ENCODE assay signal across 17 cellular contexts in the genomic region with DNA sequence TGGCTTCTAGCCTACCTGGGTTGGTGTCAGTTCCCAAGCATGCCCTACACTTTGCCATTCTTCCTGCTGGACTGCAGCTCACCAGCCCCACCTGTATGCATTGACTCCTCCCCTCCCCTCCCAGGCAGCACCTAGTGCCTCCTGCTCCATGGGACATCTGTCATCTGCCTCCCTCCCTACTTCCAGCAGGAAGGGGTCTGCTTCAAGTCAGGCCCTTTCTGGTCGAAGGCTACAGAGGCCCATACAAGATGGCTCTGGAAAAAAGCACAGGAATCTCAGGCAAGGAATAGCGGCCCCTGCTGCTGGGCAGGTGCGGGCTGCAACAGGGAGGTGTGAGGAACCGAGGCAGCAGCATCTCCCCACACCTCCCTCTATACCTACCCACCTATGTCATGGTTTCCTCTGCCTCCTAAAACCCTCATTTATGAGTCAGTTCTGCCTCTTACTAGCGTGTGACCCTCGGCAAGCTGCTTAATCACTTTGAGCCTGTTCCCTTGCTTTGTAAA. TPM values are rescaled to one million over a fixed set of nuclear protein-coding genes. Genes with fewer than 3 reads are reported as not detected.
DNase-seq lines count a peak whose midpoint lies in the region; ATAC-seq and TF ChIP-seq lines count a peak whose summit lies in the region.
"Had no signal": no experiment of that assay in that cellular context is flagged by ENCODE, and none has a peak within 500 bp of the region (broad histone marks: within the 10 kb centered on the region; RNA-seq: fewer than 3 reads in every experiment).

No MANE protein-coding gene starts in this region.

- no peaks in the 10 kb centered on the region for H3K79me1 ChIP-seq in H9 (ENCODE audit: insufficient read depth, low read depth, low read length, poor library complexity, severe bottlenecking)

- no peak overlapping the region for H2AFZ ChIP-seq in H9 (ENCODE audit: low read length)

- no peaks in the 10 kb centered on the region for H3K9me3 Mint-ChIP-seq in Caco-2 (ENCODE audit: unreplicated experiment)
- no peaks in the 10 kb centered on the region; a peak in 1 of 5 replicates for H3K9me3 Mint-ChIP-seq in H9
- no peaks in the 10 kb centered on the region for H3K9me3 Mint-ChIP-seq in activated T-helper 17 cell treated with anti-CD3 and anti-CD28 coated beads, Interleukin-2, amount 50 U/mL, for 72 hours
- H3K9me3 Mint-ChIP-seq: activated naive CD8-positive, alpha-beta T cell treated with anti-CD3 and anti-CD28 coated beads for 36 hours; naive thymus-derived CD8-positive, alpha-beta T cell had no signal

- H3K4me3 Mint-ChIP-seq in Caco-2 (ENCODE audit: unreplicated experiment) (peak overlapping the region; percentile 42), H9 (no peak overlapping the region)
- no peak overlapping the region for H3K4me3 Mint-ChIP-seq in activated T-helper 17 cell treated with anti-CD3 and anti-CD28 coated beads, Interleukin-2, amount 50 U/mL, for 72 hours
- H3K4me3 Mint-ChIP-seq: activated naive CD8-positive, alpha-beta T cell treated with anti-CD3 and anti-CD28 coated beads for 36 hours; naive thymus-derived CD8-positive, alpha-beta T cell had no signal

- H3K4me3 ChIP-seq in Caco-2 (ENCODE audit: low read depth, low read length) (no peak overlapping the region), left lung (no peak overlapping the region)
- H3K4me3 ChIP-seq: psoas muscle had no signal

- no peaks in the 10 kb centered on the region for H3K9me3 ChIP-seq in Caco-2
- no peaks in the 10 kb centered on the region for H3K9me3 ChIP-seq in H9 (ENCODE audit: control insufficient read depth, low read depth, low read length)
- H3K9me3 ChIP-seq in left lung, result no peaks in the 10 kb centered on the region
- H3K9me3 ChIP-seq: psoas muscle had no signal

- peak in 1 of 2 experiments; percentile 71 for DNase-seq in Caco-2
- DNase-seq in H9, result peak; percentile 81
- no peak for DNase-seq in left lung
- DNase-seq in activated CD4-positive, alpha-beta T cell treated with anti-CD3 and anti-CD28 coated beads, Interleukin-2, amount 50 U/mL, for 1 hour, result no peak
- DNase-seq in activated CD4-positive, CD25-positive, alpha-beta regulatory T cell treated with anti-CD3 and anti-CD28 coated beads, Interleukin-2, amount 50 U/mL, for 72 hours, result no peak
- DNase-seq: activated naive CD8-positive, alpha-beta T cell treated with anti-CD3 and anti-CD28 coated beads for 36 hours; AML-193; effector CD4-positive, alpha-beta T cell; naive thymus-derived CD8-positive, alpha-beta T cell; NCI-H2081; psoas muscle; SIG-M5; T-helper 2 cell had no signal

- H3K9ac ChIP-seq in H9 (ENCODE audit: extremely low read depth, insufficient read length, low read length), result no peak overlapping the region

- no peak overlapping the region for H2BK5ac ChIP-seq in H9 (ENCODE audit: insufficient read length, low read length)

- no peak overlapping the region for H3K4me2 ChIP-seq in H9 (ENCODE audit: insufficient read depth, insufficient read length, low read length)

- no peak overlapping the region for H3K14ac ChIP-seq in H9 (ENCODE audit: insufficient read depth, low read length)

- H3K27me3 Mint-ChIP-seq in Caco-2 (ENCODE audit: insufficient read depth, unreplicated experiment) (no peaks in the 10 kb centered on the region), H9 (ENCODE audit: low read depth) (peaks cover 35% of the 10 kb centered on the region)
- no peaks in the 10 kb centered on the region for H3K27me3 Mint-ChIP-seq in activated T-helper 17 cell treated with anti-CD3 and anti-CD28 coated beads, Interleukin-2, amount 50 U/mL, for 72 hours

- H3K4me1 ChIP-seq in Caco-2 (peaks cover 88% of the 10 kb centered on the region), H9 (ENCODE audit: insufficient read depth, low read length) (no peaks in the 10 kb centered on the region), left lung (peaks cover 12 to 21% of the 10 kb centered on the region in 2 donors)
- H3K4me1 ChIP-seq: psoas muscle had no signal

- H3K36me3 ChIP-seq in Caco-2 (ENCODE audit: control insufficient read depth, insufficient read depth, low read length) (no peaks in the 10 kb centered on the region), left lung (no peaks in the 10 kb centered on the region)

- no peaks in the 10 kb centered on the region for H3K27me3 ChIP-seq in Caco-2 (replicated peaks; ENCODE audit: control insufficient read depth, insufficient read depth, low read length)
- peaks cover 10% of the 10 kb centered on the region; the same call in 1 of the 2 replicates for H3K27me3 ChIP-seq in H9 (ENCODE audit: insufficient read depth, low read length)
- H3K27me3 ChIP-seq in left lung, result no peaks in the 10 kb centered on the region

- TF ChIP-seq CTCF in Caco-2 (IDR thresholded peaks at IDR 0.05; ENCODE audit: insufficient read depth in 1 of 2, low read depth in 1 of 2, low read length in 1 of 2, severe bottlenecking in 1 of 2, unreplicated experiment in 1 of 2) (peak in 1 of 2 experiments; percentile 3), H9 (conservative IDR thresholded peaks at IDR 0.05) (peak; percentile 72), left lung (IDR thresholded peaks at IDR 0.05) (no peak)

- H3K23me2 ChIP-seq in H9 (ENCODE audit: insufficient read length, low read depth, low read length, poor library complexity, severe bottlenecking), result no peaks in the 10 kb centered on the region

- H3K23ac ChIP-seq in H9 (ENCODE audit: insufficient read length, low read depth, low read length), result no peak overlapping the region

- H3K4ac ChIP-seq in H9 (ENCODE audit: low read depth, low read length), result no peak overlapping the region

- POLR2A ChIA-PET in Caco-2 (lab: Charles Lee), result no interaction called here

- H4K20me1 ChIP-seq in H9 (ENCODE audit: control insufficient read depth, insufficient read depth, insufficient read length), result no peaks in the 10 kb centered on the region

- no CpG with 5 or more reads among the region's 6 CpGs for WGBS in H9 (ENCODE audit: extremely low coverage, insufficient read length, low lambda C conversion rate)

- H3K27ac Mint-ChIP-seq in Caco-2 (ENCODE audit: unreplicated experiment), result peak overlapping the region; percentile 82
- peak overlapping the region in 1 of 3 experiments; percentile 31; a peak in 1 of 7 replicates for H3K27ac Mint-ChIP-seq in H9
- H3K27ac Mint-ChIP-seq in activated T-helper 17 cell treated with anti-CD3 and anti-CD28 coated beads, Interleukin-2, amount 50 U/mL, for 72 hours, result no peak overlapping the region
- H3K27ac Mint-ChIP-seq: activated naive CD8-positive, alpha-beta T cell treated with anti-CD3 and anti-CD28 coated beads for 36 hours; naive thymus-derived CD8-positive, alpha-beta T cell had no signal

- H3K27ac ChIP-seq in H9 (ENCODE audit: insufficient read length, low read depth, low read length), result no peak overlapping the region
- no peak overlapping the region for H3K27ac ChIP-seq in left lung
- H3K27ac ChIP-seq: psoas muscle had no signal

- H2BK12ac ChIP-seq in H9 (ENCODE audit: insufficient read length, low read depth, low read length), result no peak overlapping the region

- H3K36me3 Mint-ChIP-seq in Caco-2 (ENCODE audit: insufficient read depth, unreplicated experiment) (peaks cover 70% of the 10 kb centered on the region), H9 (ENCODE audit: insufficient read depth in 1 of 3, low read depth in 3 of 3) (peaks cover 0 to 4% (median 0%) of the 10 kb centered on the region in 3 experiments; a peak in 2 of 7 replicates)
- H3K36me3 Mint-ChIP-seq in activated T-helper 17 cell treated with anti-CD3 and anti-CD28 coated beads, Interleukin-2, amount 50 U/mL, for 72 hours (ENCODE audit: low read depth), result no peaks in the 10 kb centered on the region
- H3K36me3 Mint-ChIP-seq: activated naive CD8-positive, alpha-beta T cell treated with anti-CD3 and anti-CD28 coated beads for 36 hours; naive thymus-derived CD8-positive, alpha-beta T cell had no signal

- intact Hi-C loops in Caco-2 (cut with micrococcal nuclease; ENCODE audit: unreplicated experiment), result no loop called here
- intact Hi-C loops in left lung (cut with DNase I), result no loop called here

- no peak overlapping the region for H2BK15ac ChIP-seq in H9 (ENCODE audit: low read depth, low read length)

- H3K18ac ChIP-seq in H9 (ENCODE audit: insufficient read length, low read depth, low read length), result no peak overlapping the region

- H2BK120ac ChIP-seq in H9 (ENCODE audit: low read depth, low read length, poor library complexity, severe bottlenecking), result no peak overlapping the region

- H2BK20ac ChIP-seq in H9 (ENCODE audit: low read depth, low read length, poor library complexity, severe bottlenecking), result no peak overlapping the region

- H3K56ac ChIP-seq in H9 (ENCODE audit: insufficient read length, low read depth, low read length), result no peak overlapping the region

- H4K5ac ChIP-seq in H9 (ENCODE audit: insufficient read length, low read depth, low read length), result no peak overlapping the region

- H4K8ac ChIP-seq in H9 (replicated peaks; ENCODE audit: insufficient read length, low read depth, low read length), result no peak overlapping the region

- H3K4me1 Mint-ChIP-seq in Caco-2 (ENCODE audit: low read depth, unreplicated experiment) (peaks cover 59% of the 10 kb centered on the region), H9 (peaks cover 14 to 37% of the 10 kb centered on the region in 2 experiments)
- no peaks in the 10 kb centered on the region for H3K4me1 Mint-ChIP-seq in activated T-helper 17 cell treated with anti-CD3 and anti-CD28 coated beads, Interleukin-2, amount 50 U/mL, for 72 hours
- H3K4me1 Mint-ChIP-seq: activated naive CD8-positive, alpha-beta T cell treated with anti-CD3 and anti-CD28 coated beads for 36 hours had no signal

- no peak overlapping the region for H3T11ph ChIP-seq in H9 (ENCODE audit: low read length)

- CTCF ChIA-PET in Caco-2 (lab: Charles Lee), result interaction anchor here (0.5 to 2.2 kb wide), 3 partner anchors 16 to 336 kb away, joined by 3 to 12 read pairs (median 8); partner anchors contain the start of gene WWC1

- no TSS peak for BruUV-seq in Caco-2 (replicated peaks; lab: Mats Ljungman, UMichigan)

- no peaks in the 10 kb centered on the region for H3K79me2 ChIP-seq in H9 (ENCODE audit: insufficient read depth, low read length)

- peak; percentile 29 for ATAC-seq in activated T-helper 17 cell treated with anti-CD3 and anti-CD28 coated beads, Interleukin-2, amount 50 U/mL, for 72 hours (replicated peaks)
- ATAC-seq in left lung (peak; percentile 40), GM19035 (IDR thresholded peaks at IDR 0.05; ENCODE audit: unreplicated experiment) (no peak), HG02763 (IDR thresholded peaks at IDR 0.05; ENCODE audit: unreplicated experiment) (no peak)
- ATAC-seq: activated CD4-positive, CD25-positive, alpha-beta regulatory T cell treated with anti-CD3 and anti-CD28 coated beads, Interleukin-2, amount 50 U/mL, for 24 hours; naive thymus-derived CD8-positive, alpha-beta T cell; psoas muscle had no signal

- H4K91ac ChIP-seq in H9 (ENCODE audit: insufficient read length, low read depth, low read length), result no peak overlapping the region

- no peak overlapping the region for H2AK5ac ChIP-seq in H9 (ENCODE audit: insufficient read length, low read length)

RNA-seq across cellular contexts. Expression of gene WWC1, which starts 19.7 kb away (rescaled TPM):
- total RNA-seq in Caco-2 (2022) (108 and 109 TPM in 2 replicates), H9 (2021) (28.2 and 30.7 TPM in 2 replicates), left lung (10 to 100 TPM; 59.6 to 81.9 TPM)
- total RNA-seq in activated T-helper 17 cell treated with anti-CD3 and anti-CD28 coated beads, Interleukin-2, amount 50 U/mL, for 72 hours, result 1 to 10 TPM; 1.3 to 1.9 TPM

Comparison
In these comparisons a context has a peak if more than half of its experiments do, and no peak if none do; other contexts are left out.
1. ATAC-seq: peak in activated T-helper 17 cell treated with anti-CD3 and anti-CD28 coated beads, Interleukin-2, amount 50 U/mL, for 72 hours (single experiment) and left lung (single experiment); none in GM19035 (single experiment) and HG02763 (single experiment).
2. RNA of gene WWC1, which starts 19.7 kb away (total RNA-seq): 108 to 109 TPM in Caco-2, 59.6 to 81.9 TPM in left lung and 28.2 to 30.7 TPM in H9; 1.3 to 1.9 TPM in activated T-helper 17 cell treated with anti-CD3 and anti-CD28 coated beads, Interleukin-2, amount 50 U/mL, for 72 hours; every median in the first group is over 10 times any median in the second.